Comparison of ENCODE assay signal across 1 cellular context in genomic region chr16:83807710-83808572, GRCh38.
TF ChIP-seq lines count a peak whose summit lies in the region.

Gene HSBP1 (plus strand): TSS chr16:83807978. CDS start chr16:83808077, 99 bp downstream.

TF ChIP-seq in HepG2, 621 proteins besides CTCF, POLR2A, EP300 and RAD21 (continued from another document and continues in another):
- TF ChIP-seq SKIL (CRISPR knock-in tag; IDR thresholded peaks at IDR 0.05; ENCODE audit: borderline replicate concordance) (no peak), ZNF142 (CRISPR knock-in tag; IDR thresholded peaks at IDR 0.05) (peak; percentile 66; the same call in 1 of the 2 replicates), ELF1 (CRISPR knock-in tag; IDR thresholded peaks at IDR 0.05) (peak; percentile 95), ZNF546 (CRISPR knock-in tag; conservative IDR thresholded peaks at IDR 0.05) (peak; percentile 93), ZNF761 (CRISPR knock-in tag; conservative IDR thresholded peaks at IDR 0.05) (peak; percentile 71; the same call in 1 of the 2 replicates), EHMT2 (IDR thresholded peaks at IDR 0.05; ENCODE audit: borderline replicate concordance, low read depth, low read length) (peak; percentile 66; the same call in 1 of the 2 replicates), NR2C2 (CRISPR knock-in tag; IDR thresholded peaks at IDR 0.05; ENCODE audit: borderline replicate concordance) (peak; percentile 77), PHF20 (CRISPR knock-in tag; IDR thresholded peaks at IDR 0.05) (peak; percentile 88), ZNF776 (CRISPR knock-in tag; IDR thresholded peaks at IDR 0.05) (peak; percentile 81; the same call in 1 of the 2 replicates), MED1 (CRISPR knock-in tag; IDR thresholded peaks at IDR 0.05) (0 out of 2 replicates have a peak, but pooled peaks have one; percentile 41), NCOA1 (CRISPR knock-in tag; IDR thresholded peaks at IDR 0.05) (no peak), ZIK1 (CRISPR knock-in tag; IDR thresholded peaks at IDR 0.05; ENCODE audit: borderline replicate concordance, low read depth) (peak; percentile 94), ZNF550 (CRISPR knock-in tag; IDR thresholded peaks at IDR 0.05; ENCODE audit: borderline replicate concordance) (no peak), ZNF746 (CRISPR knock-in tag; IDR thresholded peaks at IDR 0.05) (peak; percentile 33; the same call in 1 of the 2 replicates), CREB1 (IDR thresholded peaks at IDR 0.05) (peak; percentile 37), CREB1 (CRISPR knock-in tag; IDR thresholded peaks at IDR 0.05) (no peak), NKX3-1 (CRISPR knock-in tag; IDR thresholded peaks at IDR 0.05) (0 out of 2 replicates have a peak, but pooled peaks have one; percentile 45), HMG20A (CRISPR knock-in tag; IDR thresholded peaks at IDR 0.05; ENCODE audit: borderline replicate concordance) (no peak), ARID4A (CRISPR knock-in tag; IDR thresholded peaks at IDR 0.05; ENCODE audit: borderline replicate concordance) (peak; percentile 85; the same call in 1 of the 2 replicates), ZNF724P (CRISPR knock-in tag; IDR thresholded peaks at IDR 0.05; ENCODE audit: borderline replicate concordance) (peak; percentile 25; the same call in 1 of the 2 replicates), CREM (IDR thresholded peaks at IDR 0.05) (peak; percentile 73; the same call in 1 of the 2 replicates), CREM (CRISPR knock-in tag; IDR thresholded peaks at IDR 0.05) (no peak), ZSCAN20 (CRISPR knock-in tag; IDR thresholded peaks at IDR 0.05; ENCODE audit: borderline replicate concordance) (peak; percentile 88; the same call in 1 of the 2 replicates), SRF (IDR thresholded peaks at IDR 0.05; ENCODE audit: low read depth, low read length) (0 out of 2 replicates have a peak, but pooled peaks have one; percentile 29), ZNF451 (CRISPR knock-in tag; IDR thresholded peaks at IDR 0.05) (peak; percentile 96), REPIN1 (CRISPR knock-in tag; IDR thresholded peaks at IDR 0.05; ENCODE audit: borderline replicate concordance, low read depth) (peak; percentile 51), DPF2 (CRISPR knock-in tag; IDR thresholded peaks at IDR 0.05; ENCODE audit: borderline replicate concordance, low read depth) (no peak)
- TF ChIP-seq, protein P1, sequence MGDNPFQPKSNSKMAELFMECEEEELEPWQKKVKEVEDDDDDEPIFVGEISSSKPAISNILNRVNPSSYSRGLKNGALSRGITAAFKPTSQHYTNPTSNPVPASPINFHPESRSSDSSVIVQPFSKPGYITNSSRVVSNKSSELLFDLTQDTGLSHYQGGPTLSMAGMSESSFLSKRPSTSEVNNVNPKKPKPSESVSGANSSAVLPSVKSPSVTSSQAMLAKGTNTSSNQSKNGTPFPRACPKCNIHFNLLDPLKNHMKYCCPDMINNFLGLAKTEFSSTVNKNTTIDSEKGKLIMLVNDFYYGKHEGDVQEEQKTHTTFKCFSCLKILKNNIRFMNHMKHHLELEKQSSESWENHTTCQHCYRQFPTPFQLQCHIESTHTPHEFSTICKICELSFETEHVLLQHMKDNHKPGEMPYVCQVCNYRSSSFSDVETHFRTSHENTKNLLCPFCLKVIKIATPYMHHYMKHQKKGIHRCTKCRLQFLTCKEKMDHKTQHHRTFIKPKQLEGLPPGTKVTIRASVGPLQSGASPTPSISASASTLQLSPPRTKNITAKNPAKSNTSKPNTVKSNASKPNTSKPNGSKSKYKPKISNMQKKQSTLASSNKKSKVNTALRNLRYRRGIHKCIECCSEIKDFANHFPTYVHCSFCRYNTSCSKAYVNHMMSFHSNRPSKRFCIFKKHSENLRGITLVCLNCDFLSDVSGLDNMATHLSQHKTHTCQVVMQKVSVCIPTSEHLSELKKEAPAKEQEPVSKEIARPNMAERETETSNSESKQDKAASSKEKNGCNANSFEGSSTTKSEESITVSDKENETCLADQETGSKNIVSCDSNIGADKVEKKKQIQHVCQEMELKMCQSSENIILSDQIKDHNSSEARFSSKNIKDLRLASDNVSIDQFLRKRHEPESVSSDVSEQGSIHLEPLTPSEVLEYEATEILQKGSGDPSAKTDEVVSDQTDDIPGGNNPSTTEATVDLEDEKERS (CRISPR knock-in tag; IDR thresholded peaks at IDR 0.05): no peak; the same call in 1 of the 2 replicates
- TF ChIP-seq, protein P2, sequence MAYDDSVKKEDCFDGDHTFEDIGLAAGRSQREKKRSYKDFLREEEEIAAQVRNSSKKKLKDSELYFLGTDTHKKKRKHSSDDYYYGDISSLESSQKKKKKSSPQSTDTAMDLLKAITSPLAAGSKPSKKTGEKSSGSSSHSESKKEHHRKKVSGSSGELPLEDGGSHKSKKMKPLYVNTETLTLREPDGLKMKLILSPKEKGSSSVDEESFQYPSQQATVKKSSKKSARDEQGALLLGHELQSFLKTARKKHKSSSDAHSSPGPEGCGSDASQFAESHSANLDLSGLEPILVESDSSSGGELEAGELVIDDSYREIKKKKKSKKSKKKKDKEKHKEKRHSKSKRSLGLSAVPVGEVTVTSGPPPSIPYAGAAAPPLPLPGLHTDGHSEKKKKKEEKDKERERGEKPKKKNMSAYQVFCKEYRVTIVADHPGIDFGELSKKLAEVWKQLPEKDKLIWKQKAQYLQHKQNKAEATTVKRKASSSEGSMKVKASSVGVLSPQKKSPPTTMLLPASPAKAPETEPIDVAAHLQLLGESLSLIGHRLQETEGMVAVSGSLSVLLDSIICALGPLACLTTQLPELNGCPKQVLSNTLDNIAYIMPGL (CRISPR knock-in tag; IDR thresholded peaks at IDR 0.05; ENCODE audit: borderline replicate concordance in 1 of 2, low read depth in 1 of 2): peak; percentile 66 to 81; a peak in 2 of 4 replicates
- TF ChIP-seq, protein P3, sequence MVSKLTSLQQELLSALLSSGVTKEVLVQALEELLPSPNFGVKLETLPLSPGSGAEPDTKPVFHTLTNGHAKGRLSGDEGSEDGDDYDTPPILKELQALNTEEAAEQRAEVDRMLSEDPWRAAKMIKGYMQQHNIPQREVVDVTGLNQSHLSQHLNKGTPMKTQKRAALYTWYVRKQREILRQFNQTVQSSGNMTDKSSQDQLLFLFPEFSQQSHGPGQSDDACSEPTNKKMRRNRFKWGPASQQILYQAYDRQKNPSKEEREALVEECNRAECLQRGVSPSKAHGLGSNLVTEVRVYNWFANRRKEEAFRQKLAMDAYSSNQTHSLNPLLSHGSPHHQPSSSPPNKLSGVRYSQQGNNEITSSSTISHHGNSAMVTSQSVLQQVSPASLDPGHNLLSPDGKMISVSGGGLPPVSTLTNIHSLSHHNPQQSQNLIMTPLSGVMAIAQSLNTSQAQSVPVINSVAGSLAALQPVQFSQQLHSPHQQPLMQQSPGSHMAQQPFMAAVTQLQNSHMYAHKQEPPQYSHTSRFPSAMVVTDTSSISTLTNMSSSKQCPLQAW (CRISPR knock-in tag; IDR thresholded peaks at IDR 0.05): peak; percentile 3; the same call in 1 of the 2 replicates
- TF ChIP-seq, protein P4, sequence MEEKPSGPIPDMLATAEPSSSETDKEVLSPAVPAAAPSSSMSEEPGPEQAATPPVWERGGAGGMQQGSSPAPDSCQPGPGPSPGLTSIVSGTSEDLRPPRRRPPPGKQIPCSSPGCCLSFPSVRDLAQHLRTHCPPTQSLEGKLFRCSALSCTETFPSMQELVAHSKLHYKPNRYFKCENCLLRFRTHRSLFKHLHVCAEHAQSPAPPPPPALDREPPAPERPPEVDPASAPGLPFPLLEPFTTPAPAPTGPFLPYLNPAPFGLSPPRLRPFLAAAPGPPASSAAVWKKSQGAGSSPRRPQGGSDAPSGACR (CRISPR knock-in tag; IDR thresholded peaks at IDR 0.05): 0 out of 2 replicates have a peak, but pooled peaks have one; percentile 56
- TF ChIP-seq, protein P5, sequence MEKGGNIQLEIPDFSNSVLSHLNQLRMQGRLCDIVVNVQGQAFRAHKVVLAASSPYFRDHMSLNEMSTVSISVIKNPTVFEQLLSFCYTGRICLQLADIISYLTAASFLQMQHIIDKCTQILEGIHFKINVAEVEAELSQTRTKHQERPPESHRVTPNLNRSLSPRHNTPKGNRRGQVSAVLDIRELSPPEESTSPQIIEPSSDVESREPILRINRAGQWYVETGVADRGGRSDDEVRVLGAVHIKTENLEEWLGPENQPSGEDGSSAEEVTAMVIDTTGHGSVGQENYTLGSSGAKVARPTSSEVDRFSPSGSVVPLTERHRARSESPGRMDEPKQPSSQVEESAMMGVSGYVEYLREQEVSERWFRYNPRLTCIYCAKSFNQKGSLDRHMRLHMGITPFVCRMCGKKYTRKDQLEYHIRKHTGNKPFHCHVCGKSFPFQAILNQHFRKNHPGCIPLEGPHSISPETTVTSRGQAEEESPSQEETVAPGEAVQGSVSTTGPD (CRISPR knock-in tag; IDR thresholded peaks at IDR 0.05): no peak
- TF ChIP-seq, protein P6, sequence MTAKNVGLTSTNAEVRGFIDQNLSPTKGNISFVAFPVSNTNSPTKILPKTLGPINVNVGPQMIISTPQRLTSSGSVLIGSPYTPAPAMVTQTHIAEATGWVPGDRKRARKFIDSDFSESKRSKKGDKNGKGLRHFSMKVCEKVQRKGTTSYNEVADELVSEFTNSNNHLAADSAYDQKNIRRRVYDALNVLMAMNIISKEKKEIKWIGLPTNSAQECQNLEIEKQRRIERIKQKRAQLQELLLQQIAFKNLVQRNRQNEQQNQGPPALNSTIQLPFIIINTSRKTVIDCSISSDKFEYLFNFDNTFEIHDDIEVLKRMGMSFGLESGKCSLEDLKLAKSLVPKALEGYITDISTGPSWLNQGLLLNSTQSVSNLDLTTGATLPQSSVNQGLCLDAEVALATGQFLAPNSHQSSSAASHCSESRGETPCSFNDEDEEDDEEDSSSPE (CRISPR knock-in tag; IDR thresholded peaks at IDR 0.05): peak; percentile 65
